30 cellular contexts compared by ENCODE assay signal in genomic region chr5:6447384-6448140, GRCh38. TPM values are rescaled to one million over a fixed set of nuclear protein-coding genes. Genes with fewer than 3 reads are reported as not detected.
"Had no signal": no experiment of that assay in that cellular context is flagged by ENCODE, and none has a peak within 500 bp of the region (broad histone marks: within the 10 kb centered on the region; RNA-seq: fewer than 3 reads in every experiment).

No MANE protein-coding gene starts in this region.

- H3K4me3 ChIP-seq: adrenal gland, lower lobe of right lung, mucosa of descending colon, ovary, smooth muscle cell, thyroid gland had no signal

- H3K27ac ChIP-seq: adrenal gland, gastroesophageal sphincter, lower lobe of right lung, neutrophil, ovary, thyroid gland had no signal

- H3K27me3 ChIP-seq: thyroid gland had no signal

- H3K4me2 ChIP-seq: smooth muscle cell had no signal

- ATAC-seq: gastroesophageal sphincter; mucosa of descending colon; stimulated activated memory B cell treated with anti-CD40 and anti-IgM and Interleukin-4, amounts not matched to agents 10 μg/mL and 1 μg/mL and 100 μg/mL, for 72 hours had no signal

- H3K36me3 ChIP-seq: adrenal gland, gastroesophageal sphincter, lower lobe of right lung, neutrophil, ovary, thyroid gland had no signal

- H3K9me3 ChIP-seq: adrenal gland, mucosa of descending colon, neutrophil, ovary, thyroid gland had no signal

- DNase-seq: activated CD4-positive, alpha-beta T cell treated with anti-CD3 and anti-CD28 coated beads for 4 hours; activated CD4-positive, alpha-beta T cell treated with anti-CD3 and anti-CD28 coated beads, Interleukin-2, amount 50 U/mL, for 4 hours; activated effector memory CD4-positive, alpha-beta T cell treated with Interleukin-2 at 50 U/mL for 16 hours; activated naive CD4-positive, alpha-beta T cell treated with Interleukin-2 at 50 U/mL for 16 hours; activated naive CD8-positive, alpha-beta T cell treated with anti-CD3 and anti-CD28 coated beads for 36 hours; activated T-cell treated with anti-CD3 and anti-CD28 coated beads for 4 hours; adrenal gland; aorta; cortex of kidney; head of caudate nucleus; hypothalamus; immature natural killer cell; kidney glomerular epithelial cell; lower lobe of right lung; mesenchymal stem cell; mucosa of descending colon; ovary; stimulated activated CD4-positive, alpha-beta T cell treated with anti-CD3 and anti-CD28 coated beads, Interleukin-1b, Interleukin-23, amount 100 ng/mL, for 48 hours; stimulated activated CD4-positive, alpha-beta T cell treated with anti-CD3 and anti-CD28 coated beads, Interleukin-4, amount 100 ng/mL, for 4 hours; stimulated activated CD8-positive, alpha-beta memory T cell treated with anti-CD3 and anti-CD28 coated beads, Interleukin-4, amount 100 ng/mL, for 48 hours; stimulated activated naive CD8-positive, alpha-beta T cell treated with anti-CD3 and anti-CD28 coated beads, Interleukin-15, amount 100 ng/mL, for 72 hours; substantia nigra; thyroid gland had no signal

RNA-seq across cellular contexts. Expression of gene UBE2QL1, which starts 1.1 kb away (rescaled TPM):
- total RNA-seq: activated naive CD8-positive, alpha-beta T cell treated with anti-CD3 and anti-CD28 coated beads for 36 hours; fibroblast of lung; fibroblast of villous mesenchyme; lower lobe of right lung; renal cortical epithelial cell had no signal
- polyA plus RNA-seq: fibroblast of lung, immature natural killer cell had no signal
